ENCODE assay signal across 15 cellular contexts in genomic region chr14:55348766-55349453, GRCh38.
A peak's percentile ranks its signal among the peaks of the same experiment; 100 is the strongest.
DNase-seq lines count a peak whose midpoint lies in the region; ATAC-seq and FAIRE-seq lines count a peak whose summit lies in the region.
"Had no signal": no experiment of that assay in that cellular context is flagged by ENCODE, and none has a peak within 500 bp of the region (broad histone marks: within the 10 kb centered on the region; RNA-seq: fewer than 3 reads in every experiment).

No MANE protein-coding gene starts in this region.

- FAIRE-seq in small intestine (lab: Jason Lieb, UNC) = no peak
- FAIRE-seq: urothelium cell line had no signal

- no peaks in the 10 kb centered on the region for H3K9me3 Mint-ChIP-seq in activated CD4-positive, alpha-beta T cell treated with anti-CD3 and anti-CD28 coated beads for 36 hours (ENCODE audit: low read depth)
- H3K9me3 Mint-ChIP-seq in activated CD4-positive, alpha-beta memory T cell treated with anti-CD3 and anti-CD28 coated beads, Interleukin-2, amount 10 ng/mL, durations not matched to agents 7 days and 5 days = no peaks in the 10 kb centered on the region

- no peaks in the 10 kb centered on the region for H3K27me3 ChIP-seq in small intestine (ENCODE audit: control insufficient read depth in 2 of 2, insufficient read depth in 2 of 2, low read length in 2 of 2)

- H3K27ac ChIP-seq in small intestine (ENCODE audit: low read depth in 1 of 2, low read length in 1 of 2) = no peak overlapping the region

- no peaks in the 10 kb centered on the region for H3K9me3 ChIP-seq in small intestine (ENCODE audit: control insufficient read depth, low read depth)

- peaks cover 19% of the 10 kb centered on the region for H3K36me3 Mint-ChIP-seq in activated CD4-positive, alpha-beta T cell treated with anti-CD3 and anti-CD28 coated beads for 36 hours (ENCODE audit: low read depth)
- peaks cover 21% of the 10 kb centered on the region for H3K36me3 Mint-ChIP-seq in activated CD4-positive, alpha-beta memory T cell treated with anti-CD3 and anti-CD28 coated beads, Interleukin-2, amount 10 ng/mL, durations not matched to agents 7 days and 5 days (ENCODE audit: low read depth)

- peaks cover 11 to 28% of the 10 kb centered on the region in 2 donors for H3K4me1 ChIP-seq in small intestine (ENCODE audit: control insufficient read depth in 2 of 2, insufficient read depth in 1 of 2, low read depth in 1 of 2, low read length in 1 of 2)

- CTCF ChIA-PET in activated CD4-positive, alpha-beta T cell treated with anti-CD3 and anti-CD28 coated beads for 36 hours (lab: Charles Lee) = interaction anchor here (1.0 to 2.5 kb wide), 4 partner anchors 15 to 79 kb away, joined by 3 to 10 read pairs (median 6); no protein-coding TSS in a partner anchor
- CTCF ChIA-PET in activated CD4-positive, alpha-beta memory T cell treated with anti-CD3 and anti-CD28 coated beads, Interleukin-2, amount 10 ng/mL, durations not matched to agents 7 days and 5 days (lab: Charles Lee) = interaction anchor here (0.6 to 9.8 kb wide), 3 partner anchors 11 to 137 kb away, joined by 3 to 184 read pairs (median 3); partner anchors contain the start of gene FBXO34

- POLR2A ChIA-PET in activated CD4-positive, alpha-beta T cell treated with anti-CD3 and anti-CD28 coated beads for 36 hours (lab: Charles Lee) = no interaction called here
- POLR2A ChIA-PET in activated CD4-positive, alpha-beta memory T cell treated with anti-CD3 and anti-CD28 coated beads, Interleukin-2, amount 10 ng/mL, durations not matched to agents 7 days and 5 days (lab: Charles Lee) = interaction anchor here (1.4 to 3.9 kb wide), 3 partner anchors 11 to 78 kb away, joined by 3 to 23 read pairs (median 16); no protein-coding TSS in a partner anchor

- no peak overlapping the region for H3K4me3 Mint-ChIP-seq in activated CD4-positive, alpha-beta T cell treated with anti-CD3 and anti-CD28 coated beads for 36 hours
- peak overlapping the region; percentile 2 for H3K4me3 Mint-ChIP-seq in activated CD4-positive, alpha-beta memory T cell treated with anti-CD3 and anti-CD28 coated beads, Interleukin-2, amount 10 ng/mL, durations not matched to agents 7 days and 5 days

- peaks cover 6% of the 10 kb centered on the region in 2 donors for H3K36me3 ChIP-seq in small intestine (ENCODE audit: control insufficient read depth in 2 of 2, insufficient read depth in 2 of 2, low read length in 2 of 2)

- WGBS in small intestine, 3 donors = 10 to 45% (median 41%) methylated on average over 4 of the region's 4 CpGs

- H3K4me3 ChIP-seq in small intestine (ENCODE audit: low read depth in 1 of 2, low read length in 2 of 2) = no peak overlapping the region
- H3K4me3 ChIP-seq: lung had no signal

- peak overlapping the region; percentile 33 for H3K27ac Mint-ChIP-seq in activated CD4-positive, alpha-beta T cell treated with anti-CD3 and anti-CD28 coated beads for 36 hours
- H3K27ac Mint-ChIP-seq in activated CD4-positive, alpha-beta memory T cell treated with anti-CD3 and anti-CD28 coated beads, Interleukin-2, amount 10 ng/mL, durations not matched to agents 7 days and 5 days = no peak overlapping the region

- intact Hi-C loops in activated CD4-positive, alpha-beta T cell treated with anti-CD3 and anti-CD28 coated beads for 36 hours (cut with DNase I, micrococcal nuclease) = loop anchor here in 1 of 2 experiments (2.0 kb wide), 1 partner anchor 16 kb away; no protein-coding TSS in a partner anchor
- intact Hi-C loops in posterior cingulate gyrus (cut with DNase I) = no loop called here
- intact Hi-C loops in Right ventricle myocardium superior (cut with DNase I) = no loop called here

- H3K27me3 Mint-ChIP-seq in activated CD4-positive, alpha-beta T cell treated with anti-CD3 and anti-CD28 coated beads for 36 hours = no peaks in the 10 kb centered on the region
- no peaks in the 10 kb centered on the region for H3K27me3 Mint-ChIP-seq in activated CD4-positive, alpha-beta memory T cell treated with anti-CD3 and anti-CD28 coated beads, Interleukin-2, amount 10 ng/mL, durations not matched to agents 7 days and 5 days

- peaks cover 45% of the 10 kb centered on the region for H3K4me1 Mint-ChIP-seq in activated CD4-positive, alpha-beta T cell treated with anti-CD3 and anti-CD28 coated beads for 36 hours
- peaks cover 38% of the 10 kb centered on the region for H3K4me1 Mint-ChIP-seq in activated CD4-positive, alpha-beta memory T cell treated with anti-CD3 and anti-CD28 coated beads, Interleukin-2, amount 10 ng/mL, durations not matched to agents 7 days and 5 days

- no peak for DNase-seq in activated CD4-positive, alpha-beta T cell treated with anti-CD3 and anti-CD28 coated beads for 36 hours
- no peak for DNase-seq in activated CD4-positive, alpha-beta T cell treated with anti-CD3 and anti-CD28 coated beads for 48 hours
- DNase-seq in activated CD4-positive, alpha-beta memory T cell treated with anti-CD3 and anti-CD28 coated beads, Interleukin-2, amount 10 ng/mL, durations not matched to agents 7 days and 5 days = no peak
- peak; percentile 48 for DNase-seq in small intestine
- no peak for DNase-seq in posterior cingulate gyrus
- no peak for DNase-seq in Right ventricle myocardium superior
- DNase-seq in NCI-H1092 (lab: John Stamatoyannopoulos, UW) = no peak
- DNase-seq: activated gamma-delta T cell, cortex of kidney, glutamatergic neuron, NCI-H187 treated with DMSO at 0.1 percent for 48 hours, PC-3 had no signal

- ATAC-seq in activated CD4-positive, alpha-beta T cell treated with anti-CD3 and anti-CD28 coated beads for 36 hours = peak; percentile 82
- ATAC-seq in HG02870 (IDR thresholded peaks at IDR 0.05; ENCODE audit: unreplicated experiment) (peak; percentile 55), Right ventricle myocardium superior (ENCODE audit: poor library complexity) (no peak)
- ATAC-seq: PC-3 had no signal
